1 cellular context compared by ENCODE assay signal in genomic region chr11:30488304-30488998, GRCh38.
TF ChIP-seq lines count a peak whose summit lies in the region.

No MANE protein-coding gene starts in this region.

TF ChIP-seq in HepG2, 621 proteins besides CTCF, POLR2A, EP300 and RAD21 (continued from another document and continues in another):
- no peak for TF ChIP-seq MLXIP (CRISPR knock-in tag; IDR thresholded peaks at IDR 0.05; ENCODE audit: borderline replicate concordance)
- TF ChIP-seq NR2F1 (CRISPR knock-in tag; IDR thresholded peaks at IDR 0.05), result peak in 1 of 2 experiments; percentile 12; a peak in 1 of 4 replicates
- TF ChIP-seq RBFOX2 (IDR thresholded peaks at IDR 0.05; ENCODE audit: low read depth, low read length), result no peak
- TF ChIP-seq ZNF800 (CRISPR knock-in tag; IDR thresholded peaks at IDR 0.05), result no peak
- TF ChIP-seq ZFYVE20 (CRISPR knock-in tag; IDR thresholded peaks at IDR 0.05; ENCODE audit: borderline replicate concordance, low read depth), result no peak
- no peak for TF ChIP-seq POLR2AphosphoS2 (IDR thresholded peaks at IDR 0.05; ENCODE audit: low read depth, low read length)
- no peak for TF ChIP-seq SMC3 (IDR thresholded peaks at IDR 0.05; ENCODE audit: low read length)
- TF ChIP-seq NR2F6 (IDR thresholded peaks at IDR 0.05), result peak; percentile 63
- peak; percentile 64; the same call in 1 of the 2 replicates for TF ChIP-seq NR2F6 (CRISPR knock-in tag; IDR thresholded peaks at IDR 0.05)
- no peak for TF ChIP-seq ZBTB38 (CRISPR knock-in tag; IDR thresholded peaks at IDR 0.05)
- TF ChIP-seq NFE2L1 (CRISPR knock-in tag; IDR thresholded peaks at IDR 0.05; ENCODE audit: borderline replicate concordance), result no peak
- TF ChIP-seq HMGXB3 (CRISPR knock-in tag; IDR thresholded peaks at IDR 0.05; ENCODE audit: borderline replicate concordance), result no peak
- TF ChIP-seq POLR2AphosphoS5 (IDR thresholded peaks at IDR 0.05; ENCODE audit: low read depth, low read length), result no peak
- TF ChIP-seq GMEB1 (CRISPR knock-in tag; IDR thresholded peaks at IDR 0.05; ENCODE audit: borderline replicate concordance), result no peak
- peak; percentile 57 for TF ChIP-seq TEAD3 (CRISPR knock-in tag; optimal IDR thresholded peaks at IDR 0.05; ENCODE audit: borderline replicate concordance)
- TF ChIP-seq SETDB1 (CRISPR knock-in tag; IDR thresholded peaks at IDR 0.05; ENCODE audit: borderline replicate concordance), result no peak
- no peak for TF ChIP-seq MED13 (CRISPR knock-in tag; IDR thresholded peaks at IDR 0.05)
- TF ChIP-seq PCBP2 (optimal IDR thresholded peaks at IDR 0.05; ENCODE audit: low read depth, low read length, poor library complexity, severe bottlenecking), result no peak
- TF ChIP-seq ZSCAN12 (CRISPR knock-in tag; IDR thresholded peaks at IDR 0.05), result no peak
- TF ChIP-seq ZNF292 (CRISPR knock-in tag; IDR thresholded peaks at IDR 0.05; ENCODE audit: borderline replicate concordance, low read depth), result 0 out of 2 replicates have a peak, but pooled peaks have one; percentile 57
- no peak for TF ChIP-seq ZNF740 (CRISPR knock-in tag; IDR thresholded peaks at IDR 0.05)
- TF ChIP-seq ZNF547 (CRISPR knock-in tag; IDR thresholded peaks at IDR 0.05), result no peak
- no peak for TF ChIP-seq ZNF607 (CRISPR knock-in tag; IDR thresholded peaks at IDR 0.05; ENCODE audit: borderline replicate concordance)
- peak; percentile 67 for TF ChIP-seq CEBPG (CRISPR knock-in tag; IDR thresholded peaks at IDR 0.05)
- no peak for TF ChIP-seq ZNF776 (CRISPR knock-in tag; IDR thresholded peaks at IDR 0.05)
- TF ChIP-seq RERE (CRISPR knock-in tag; IDR thresholded peaks at IDR 0.05; ENCODE audit: low read depth), result no peak
- no peak for TF ChIP-seq ZBTB2 (CRISPR knock-in tag; IDR thresholded peaks at IDR 0.05; ENCODE audit: low read depth)
- TF ChIP-seq ZNF781 (CRISPR knock-in tag; IDR thresholded peaks at IDR 0.05; ENCODE audit: borderline replicate concordance, not compliant biosample characterization), result no peak
- TF ChIP-seq FOXK1 (CRISPR knock-in tag; IDR thresholded peaks at IDR 0.05; ENCODE audit: borderline replicate concordance, low read depth), result peak; percentile 86
- no peak for TF ChIP-seq ZNF354B (CRISPR knock-in tag; IDR thresholded peaks at IDR 0.05)
- no peak for TF ChIP-seq HBP1 (CRISPR knock-in tag; IDR thresholded peaks at IDR 0.05; ENCODE audit: low read depth)
- TF ChIP-seq ZMYM2 (CRISPR knock-in tag; IDR thresholded peaks at IDR 0.05), result no peak
- no peak for TF ChIP-seq HOXA7 (CRISPR knock-in tag; IDR thresholded peaks at IDR 0.05)
- TF ChIP-seq MAFF (IDR thresholded peaks at IDR 0.05; ENCODE audit: low read depth, low read length), result no peak
- TF ChIP-seq ZNF512 (CRISPR knock-in tag; IDR thresholded peaks at IDR 0.05), result no peak
- TF ChIP-seq ZNF30 (CRISPR knock-in tag; IDR thresholded peaks at IDR 0.05), result no peak
- TF ChIP-seq HMGA1 (CRISPR knock-in tag; conservative IDR thresholded peaks at IDR 0.05), result no peak
- TF ChIP-seq ZNF562 (CRISPR knock-in tag; IDR thresholded peaks at IDR 0.05; ENCODE audit: borderline replicate concordance), result no peak
- no peak for TF ChIP-seq RFXANK (CRISPR knock-in tag; IDR thresholded peaks at IDR 0.05)
- no peak for TF ChIP-seq AHR (CRISPR knock-in tag; IDR thresholded peaks at IDR 0.05)
- TF ChIP-seq MYNN (CRISPR knock-in tag; IDR thresholded peaks at IDR 0.05; ENCODE audit: low read depth), result no peak
